In genomic region chr3:149278911-149279310, GRCh38 we compare ENCODE assay signal across 13 cellular contexts. TPM values are rescaled to one million over a fixed set of nuclear protein-coding genes. Genes with fewer than 3 reads are reported as not detected.
"Had no signal": no experiment of that assay in that cellular context is flagged by ENCODE, and none has a peak within 500 bp of the region (broad histone marks: within the 10 kb centered on the region; RNA-seq: fewer than 3 reads in every experiment).

No MANE protein-coding gene starts in this region.

- H3K4me3 ChIP-seq: esophagus squamous epithelium, neural progenitor cell, skin epidermis, thyroid gland had no signal

- H3K4me1 ChIP-seq: neural progenitor cell had no signal

- H2AFZ ChIP-seq: neural progenitor cell had no signal

- H3K9ac ChIP-seq: neural progenitor cell had no signal

- H3K9me3 Mint-ChIP-seq: activated T-cell treated with anti-CD3 and anti-CD28 coated beads, Interleukin-2, amount 50 U/mL, for 4 hours; memory B cell; neural progenitor cell had no signal

- H3K4me3 Mint-ChIP-seq: activated naive CD8-positive, alpha-beta T cell; activated T-cell treated with anti-CD3 and anti-CD28 coated beads, Interleukin-2, amount 50 U/mL, for 4 hours; memory B cell; neural progenitor cell had no signal

- DNase-seq: activated gamma-delta T cell; activated T-cell treated with anti-CD3 and anti-CD28 coated beads, Interleukin-2, amount 50 U/mL, for 4 hours; esophagus squamous epithelium; foreskin keratinocyte; head of caudate nucleus had no signal

- H3K27me3 ChIP-seq: esophagus squamous epithelium, foreskin keratinocyte, neural progenitor cell, thyroid gland had no signal

- H3K4me2 ChIP-seq: neural progenitor cell had no signal

- H3K27ac ChIP-seq: esophagus squamous epithelium, foreskin keratinocyte, neural progenitor cell, skin epidermis, thyroid gland had no signal

- H3K27me3 Mint-ChIP-seq: activated naive CD8-positive, alpha-beta T cell; memory B cell had no signal

- H3K36me3 Mint-ChIP-seq: activated naive CD8-positive, alpha-beta T cell; memory B cell had no signal

- H3K9me3 ChIP-seq: esophagus squamous epithelium, thyroid gland had no signal

- ATAC-seq: activated CD4-positive, CD25-positive, alpha-beta regulatory T cell treated with anti-CD3 and anti-CD28 coated beads, Interleukin-2, amount 50 U/mL, for 24 hours; activated T-cell treated with anti-CD3 and anti-CD28 coated beads, Interleukin-2, amount 50 U/mL, for 4 hours; foreskin keratinocyte; left lobe of liver had no signal

- H3K36me3 ChIP-seq: esophagus squamous epithelium, neural progenitor cell, thyroid gland had no signal

- H3K27ac Mint-ChIP-seq: activated naive CD8-positive, alpha-beta T cell; memory B cell; neural progenitor cell had no signal

RNA-seq across cellular contexts. Expression of gene TM4SF18, which starts 54.5 kb away (rescaled TPM):
- total RNA-seq: activated T-cell treated with anti-CD3 and anti-CD28 coated beads, Interleukin-2, amount 50 U/mL, for 4 hours; foreskin keratinocyte; T-helper 2 cell treated with Interferon-gamma antibody and Interleukin-4, amounts not matched to agents 100 ng/mL and 5 ng/mL, for 36 hours had no signal
- polyA plus RNA-seq: foreskin keratinocyte had no signal

RNA-seq across cellular contexts. Expression of gene CP, which starts 57.3 kb away (rescaled TPM):
- total RNA-seq: foreskin keratinocyte; T-helper 2 cell treated with Interferon-gamma antibody and Interleukin-4, amounts not matched to agents 100 ng/mL and 5 ng/mL, for 36 hours had no signal
- polyA plus RNA-seq: foreskin keratinocyte had no signal
